14 cellular contexts compared by ENCODE assay signal in the genomic region with DNA sequence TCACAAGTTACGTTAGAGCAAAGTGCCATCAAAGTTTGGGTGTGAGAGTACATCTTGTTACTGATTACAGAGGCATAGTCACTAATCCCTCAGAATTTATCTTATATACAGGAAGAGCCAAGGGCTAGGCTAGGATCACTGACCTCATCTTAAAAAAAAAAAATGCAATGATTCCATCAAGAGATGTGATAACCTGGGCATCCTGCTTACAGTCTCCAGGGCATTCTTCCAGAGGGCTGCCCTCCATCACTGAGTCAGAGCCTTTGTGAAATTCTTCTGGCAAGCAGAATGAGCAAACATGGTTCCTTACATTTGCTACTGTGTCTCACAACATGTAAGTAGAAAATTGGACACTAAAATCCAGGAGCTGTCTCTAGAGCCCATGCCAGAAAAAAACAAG.
DNase-seq lines count a peak whose midpoint lies in the region; ATAC-seq, FAIRE-seq and TF ChIP-seq lines count a peak whose summit lies in the region.
"Had no signal": no experiment of that assay in that cellular context is flagged by ENCODE, and none has a peak within 500 bp of the region (broad histone marks: within the 10 kb centered on the region; RNA-seq: fewer than 3 reads in every experiment).

No MANE protein-coding gene starts in this region.

- DNase-seq in AG08395 (ENCODE audit: low spot score) (peak; percentile 65), IMR-90 (peak; percentile 77), mammary epithelial cell (peak; percentile 70), keratinocyte (ENCODE audit: low read depth, low spot score) (no peak), NCI-H2107 treated with DMSO at 0.1 percent for 48 hours (lab: John Stamatoyannopoulos, UW; ENCODE audit: unreplicated experiment) (no peak), NAMALWA (ENCODE audit: low spot score) (no peak), GM20000 (ENCODE audit: low spot score) (no peak)
- DNase-seq: activated CD4-positive, alpha-beta T cell treated with anti-CD3 and anti-CD28 coated beads, Interleukin-2, amount 10 ng/mL, durations not matched to agents 7 days and 5 days; heart left ventricle; T-helper 1 cell had no signal

- POLR2A ChIA-PET in IMR-90 (lab: Charles Lee; ENCODE audit: unreplicated experiment): no interaction called here

- CTCF ChIA-PET in IMR-90 (lab: Yijun Ruan, JAX): no interaction called here
- CTCF ChIA-PET in mammary epithelial cell (lab: Charles Lee; ENCODE audit: low non-redundant PET): no interaction called here

- in situ Hi-C loops in IMR-90 (cut with MboI; ENCODE audit: low sequenced_read_pairs): no loop called here
- in situ Hi-C loops in mammary epithelial cell (cut with MboI; ENCODE audit: low sequenced_read_pairs in 2 of 2): no loop called here

- no peak for TF ChIP-seq POLR2A in IMR-90 (IDR thresholded peaks at IDR 0.05; ENCODE audit: low read depth, low read length)

- no peak overlapping the region for H4K5ac ChIP-seq in IMR-90 (ENCODE audit: low read depth, low read length)

- no peak overlapping the region for H3K18ac ChIP-seq in IMR-90 (ENCODE audit: low read depth, low read length)

- no peak for TF ChIP-seq CTCF in IMR-90 (conservative IDR thresholded peaks at IDR 0.05; ENCODE audit: low read depth, low read length)
- TF ChIP-seq CTCF in mammary epithelial cell (conservative IDR thresholded peaks at IDR 0.05 in 1 of 2, IDR thresholded peaks at IDR 0.05 in 1 of 2; ENCODE audit: extremely low read depth in 1 of 2, insufficient read depth in 1 of 2, low read depth in 1 of 2, low read length in 2 of 2): no peak
- TF ChIP-seq CTCF in keratinocyte (optimal IDR thresholded peaks at IDR 0.05 in 1 of 3, IDR thresholded peaks at IDR 0.05 in 1 of 3, conservative IDR thresholded peaks at IDR 0.05 in 1 of 3; ENCODE audit: extremely low read depth in 1 of 3, insufficient read depth in 2 of 3, low read length in 3 of 3): no peak
- TF ChIP-seq CTCF in GM20000 (IDR thresholded peaks at IDR 0.05; ENCODE audit: extremely low read depth, missing control alignments): no peak

- H3K4me2 ChIP-seq in IMR-90 (ENCODE audit: low read depth, low read length) (no peak overlapping the region), mammary epithelial cell (ENCODE audit: insufficient read depth, low read depth, low read length) (no peak overlapping the region), keratinocyte (ENCODE audit: control insufficient read depth, extremely low read depth, insufficient read depth, low read depth, low read length) (no peak overlapping the region)
- H3K4me2 ChIP-seq: BLaER1 had no signal

- H3K4ac ChIP-seq in IMR-90 (ENCODE audit: low read depth, low read length): no peak overlapping the region

- H3K14ac ChIP-seq in IMR-90 (replicated peaks; ENCODE audit: low read depth, low read length): no peak overlapping the region

- H3K79me2 ChIP-seq in mammary epithelial cell (ENCODE audit: insufficient read depth, low read length): no peaks in the 10 kb centered on the region
- H3K79me2 ChIP-seq in keratinocyte (ENCODE audit: control insufficient read depth, insufficient read depth, low read length): no peaks in the 10 kb centered on the region

- no peak overlapping the region for H2AK5ac ChIP-seq in IMR-90 (ENCODE audit: low read depth, low read length)

- H3K9ac ChIP-seq in IMR-90 (ENCODE audit: low read depth, low read length) (no peak overlapping the region), mammary epithelial cell (ENCODE audit: insufficient read depth, low read length) (no peak overlapping the region), keratinocyte (ENCODE audit: control insufficient read depth, extremely low read depth, insufficient read depth, low read length) (no peak overlapping the region)
- H3K9ac ChIP-seq: BLaER1 had no signal

- H3K27me3 ChIP-seq in IMR-90 (ENCODE audit: control insufficient read depth, insufficient read depth, low read length): no peaks in the 10 kb centered on the region
- H3K27me3 ChIP-seq in mammary epithelial cell (ENCODE audit: insufficient read depth, low read length): no peaks in the 10 kb centered on the region
- no peaks in the 10 kb centered on the region for H3K27me3 ChIP-seq in keratinocyte (ENCODE audit: control insufficient read depth, extremely low read depth, insufficient read depth, low read length)
- H3K27me3 ChIP-seq: BLaER1, heart left ventricle, neutrophil had no signal

- FAIRE-seq in keratinocyte (lab: Jason Lieb, UNC): peak; percentile 55
- FAIRE-seq: urothelium cell line had no signal

- peaks cover 3% of the 10 kb centered on the region; the same call in 1 of the 2 replicates for H3K9me3 ChIP-seq in IMR-90 (ENCODE audit: control insufficient read depth, insufficient read depth, low read length)
- no peaks in the 10 kb centered on the region for H3K9me3 ChIP-seq in mammary epithelial cell (replicated peaks; ENCODE audit: insufficient read depth, low read length)
- no peaks in the 10 kb centered on the region for H3K9me3 ChIP-seq in keratinocyte (ENCODE audit: control insufficient read depth, low read depth, low read length)

- BruUV-seq in IMR-90 (replicated peaks; lab: Mats Ljungman, UMichigan) (no TSS peak), mammary epithelial cell (replicated peaks; lab: Mats Ljungman, UMichigan) (no TSS peak)

- WGBS in IMR-90 (ENCODE audit: extremely low coverage in 2 of 2, insufficient read length in 1 of 2), 2 experiments: no CpG with 5 or more reads among the region's 1 CpG
- 100% methylated on average over 1 of the region's 1 CpG for WGBS in mammary epithelial cell (ENCODE audit: low coverage, missing lambda C conversion rate)

- H3K79me1 ChIP-seq in IMR-90 (ENCODE audit: low read depth in 1 of 2, low read length in 2 of 2): no peaks in the 10 kb centered on the region

- dilution Hi-C loops in IMR-90 (cut with HindIII; ENCODE audit: low sequenced_read_pairs, unreplicated experiment): no loop called here
- dilution Hi-C loops in mammary epithelial cell (cut with HindIII; ENCODE audit: low sequenced_read_pairs): no loop called here
- dilution Hi-C loops in keratinocyte (cut with MboI; ENCODE audit: extremely low pct_ligation_motif_present, low sequenced_read_pairs): no loop called here

- no peaks in the 10 kb centered on the region for H3K9me1 ChIP-seq in IMR-90 (ENCODE audit: insufficient read depth, low read length)
- no peaks in the 10 kb centered on the region for H3K9me1 ChIP-seq in keratinocyte (ENCODE audit: control insufficient read depth, extremely low read depth, insufficient read depth, low read length)

- no peak overlapping the region for H2AFZ ChIP-seq in IMR-90 (replicated peaks; ENCODE audit: low read length, poor library complexity)
- no peak overlapping the region for H2AFZ ChIP-seq in mammary epithelial cell (ENCODE audit: low read depth, low read length)
- H2AFZ ChIP-seq in keratinocyte (ENCODE audit: control insufficient read depth, low read length): no peak overlapping the region

- H3K56ac ChIP-seq in IMR-90 (ENCODE audit: extremely low read depth, insufficient read depth, low read length): no peak overlapping the region

- no peak overlapping the region for H4K8ac ChIP-seq in IMR-90 (ENCODE audit: low read depth in 2 of 2, low read length in 2 of 2)

- no peak overlapping the region for H4K91ac ChIP-seq in IMR-90 (ENCODE audit: insufficient read depth, low read depth, low read length)

- H3K4me3 ChIP-seq in IMR-90 (ENCODE audit: insufficient read depth, low read depth, low read length) (no peak overlapping the region), mammary epithelial cell (replicated peaks in 1 of 3; ENCODE audit: insufficient read depth in 1 of 3, low read depth in 2 of 3, low read length in 3 of 3) (no peak overlapping the region), keratinocyte (ENCODE audit: control insufficient read depth in 2 of 3, extremely low read depth in 1 of 3, insufficient read depth in 2 of 3, low read depth in 1 of 3, low read length in 3 of 3) (no peak overlapping the region)
- H3K4me3 ChIP-seq: BLaER1, heart left ventricle had no signal

- H2BK15ac ChIP-seq in IMR-90 (ENCODE audit: low read depth, low read length): no peak overlapping the region

- H2BK5ac ChIP-seq in IMR-90 (ENCODE audit: low read depth, low read length, poor library complexity, severe bottlenecking): no peak overlapping the region

- H3K36me3 ChIP-seq in IMR-90 (ENCODE audit: control insufficient read depth, insufficient read depth, low read length): no peaks in the 10 kb centered on the region
- no peaks in the 10 kb centered on the region for H3K36me3 ChIP-seq in mammary epithelial cell (ENCODE audit: insufficient read depth, low read length)
- H3K36me3 ChIP-seq in keratinocyte (ENCODE audit: control insufficient read depth in 2 of 2, extremely low read depth in 1 of 2, insufficient read depth in 2 of 2, low read length in 2 of 2): no peaks in the 10 kb centered on the region
- H3K36me3 ChIP-seq: BLaER1, heart left ventricle, neutrophil had no signal

- H4K20me1 ChIP-seq in IMR-90 (ENCODE audit: insufficient read depth, low read length) (no peaks in the 10 kb centered on the region), mammary epithelial cell (ENCODE audit: insufficient read depth, low read length) (no peaks in the 10 kb centered on the region), keratinocyte (ENCODE audit: control insufficient read depth, extremely low read depth, insufficient read depth, low read length) (no peaks in the 10 kb centered on the region)
- H4K20me1 ChIP-seq: BLaER1 had no signal

- H3K4me1 ChIP-seq in IMR-90 (ENCODE audit: control insufficient read depth, insufficient read depth, low read length) (no peaks in the 10 kb centered on the region), mammary epithelial cell (ENCODE audit: insufficient read depth, low read length) (no peaks in the 10 kb centered on the region), keratinocyte (ENCODE audit: control insufficient read depth, extremely low read depth, insufficient read depth, low read length) (no peaks in the 10 kb centered on the region)
- H3K4me1 ChIP-seq: BLaER1, heart left ventricle had no signal

- TF ChIP-seq RAD21 in IMR-90 (IDR thresholded peaks at IDR 0.05; ENCODE audit: low read length): no peak

- no peak overlapping the region for H2BK120ac ChIP-seq in IMR-90 (ENCODE audit: low read depth, low read length)

- H3K23ac ChIP-seq in IMR-90 (ENCODE audit: low read depth, low read length): no peak overlapping the region

- peak; percentile 79 for ATAC-seq in IMR-90 (ENCODE audit: low read depth)
- ATAC-seq in HG03460 (IDR thresholded peaks at IDR 0.05; ENCODE audit: unreplicated experiment): no peak
- ATAC-seq: heart left ventricle had no signal

- H2AK9ac ChIP-seq in IMR-90 (replicated peaks; ENCODE audit: low read depth, low read length, poor library complexity): no peak overlapping the region

- H2BK20ac ChIP-seq in IMR-90 (ENCODE audit: low read depth, low read length): no peak overlapping the region

- intact Hi-C loops in IMR-90 (cut with micrococcal nuclease) (no loop called here), mammary epithelial cell (cut with micrococcal nuclease) (no loop called here)

- H3K27ac ChIP-seq in IMR-90 (ENCODE audit: insufficient read depth, low read length) (no peak overlapping the region), mammary epithelial cell (ENCODE audit: insufficient read depth, low read depth, low read length) (no peak overlapping the region), keratinocyte (ENCODE audit: control insufficient read depth, insufficient read depth, low read length) (no peak overlapping the region)
- H3K27ac ChIP-seq: BLaER1, heart left ventricle, neutrophil had no signal

TF ChIP-seq in IMR-90, 13 proteins besides CTCF, POLR2A, EP300 and RAD21 (continues in another document):
- TF ChIP-seq CEBPB (IDR thresholded peaks at IDR 0.05; ENCODE audit: low read depth, low read length): peak; percentile 33; the same call in 1 of the 2 replicates

Comparison
In these comparisons a context has a peak if more than half of its experiments do, and no peak if none do; other contexts are left out.
1. DNase-seq: peak in AG08395 (single experiment), IMR-90 (single experiment) and mammary epithelial cell (single experiment); none in keratinocyte (single experiment), NCI-H2107 treated with DMSO at 0.1 percent for 48 hours (single experiment), NAMALWA (single experiment) and GM20000 (single experiment).